14 cellular contexts compared by ENCODE assay signal in genomic region chr11:11574373-11574772, GRCh38. TPM values are rescaled to one million over a fixed set of nuclear protein-coding genes. Genes with fewer than 3 reads are reported as not detected.
DNase-seq lines count a peak whose midpoint lies in the region; ATAC-seq, FAIRE-seq and TF ChIP-seq lines count a peak whose summit lies in the region.
"Had no signal": no experiment of that assay in that cellular context is flagged by ENCODE, and none has a peak within 500 bp of the region (broad histone marks: within the 10 kb centered on the region; RNA-seq: fewer than 3 reads in every experiment).

No MANE protein-coding gene starts in this region.

- intact Hi-C loops in HepG2 (cut with micrococcal nuclease; ENCODE audit: unreplicated experiment) (no loop called here), right lobe of liver (cut with DNase I) (no loop called here), sigmoid colon (cut with DNase I) (loop anchor here (5.0 kb wide), 2 partner anchors 98 to 167 kb away; no protein-coding TSS in a partner anchor)

- 0% methylated on average over 1 of the region's 1 CpG for WGBS in HepG2 (ENCODE audit: low lambda C conversion rate)
- WGBS in right lobe of liver (ENCODE audit: insufficient coverage, low coverage, low lambda C conversion rate, missing lambda C conversion rate) = 78% methylated on average over 1 of the region's 1 CpG
- WGBS in sigmoid colon, 2 donors = 80 to 86% methylated on average over 1 of the region's 1 CpG
- WGBS in SK-N-SH (ENCODE audit: low lambda C conversion rate) = 15% methylated on average over 1 of the region's 1 CpG

- H3K4me3 ChIP-seq in HepG2 (replicated peaks in 1 of 3; ENCODE audit: insufficient read depth in 1 of 3, low read depth in 2 of 3, low read length in 3 of 3) (no peak overlapping the region), right lobe of liver (no peak overlapping the region), muscle layer of colon (ENCODE audit: low read depth in 1 of 2, low read length in 2 of 2) (no peak overlapping the region), sigmoid colon (no peak overlapping the region), SK-N-SH (ENCODE audit: low read depth in 2 of 2, low read length in 1 of 2) (no peak overlapping the region)
- H3K4me3 ChIP-seq: BLaER1 treated with 17β-estradiol and CSF1 and Interleukin-3, amounts not matched to agents 10 nM and 100 nM had no signal

- H3K36me3 ChIP-seq in HepG2 (replicated peaks in 1 of 2; ENCODE audit: control insufficient read depth in 1 of 2, insufficient read depth in 2 of 2, low read length in 2 of 2) (no peaks in the 10 kb centered on the region), right lobe of liver (no peaks in the 10 kb centered on the region), muscle layer of colon (ENCODE audit: insufficient read depth, low read length) (no peaks in the 10 kb centered on the region), sigmoid colon (no peaks in the 10 kb centered on the region), SK-N-SH (replicated peaks in 1 of 2; ENCODE audit: control insufficient read depth in 1 of 2, insufficient read depth in 2 of 2, low read length in 1 of 2) (no peaks in the 10 kb centered on the region)
- H3K36me3 ChIP-seq: BLaER1 treated with 17β-estradiol and CSF1 and Interleukin-3, amounts not matched to agents 10 nM and 100 nM had no signal

- H3K4me1 ChIP-seq in HepG2 (ENCODE audit: insufficient read depth, low read length) (no peaks in the 10 kb centered on the region), right lobe of liver (peaks cover 0 to 17% (median 3%) of the 10 kb centered on the region in 4 donors), muscle layer of colon (ENCODE audit: insufficient read depth, low read length) (peaks cover 64% of the 10 kb centered on the region), sigmoid colon (peaks cover 0 to 87% (median 62%) of the 10 kb centered on the region in 4 donors), SK-N-SH (ENCODE audit: control insufficient read depth in 1 of 2, insufficient read depth in 2 of 2, low read depth in 1 of 2, low read length in 1 of 2) (peaks cover 0 to 50% of the 10 kb centered on the region in 2 experiments; a peak in 1 of 4 replicates)

- TF ChIP-seq EP300 in HepG2 (IDR thresholded peaks at IDR 0.05; ENCODE audit: low read depth in 2 of 2, low read length in 2 of 2) (no peak), HepG2 (CRISPR knock-in tag; IDR thresholded peaks at IDR 0.05; ENCODE audit: borderline replicate concordance) (no peak), sigmoid colon (IDR thresholded peaks at IDR 0.05) (no peak), SK-N-SH (IDR thresholded peaks at IDR 0.05; ENCODE audit: borderline replicate concordance in 1 of 2, low read depth in 1 of 2, low read length in 1 of 2) (no peak)

- CTCF ChIA-PET in HepG2 (lab: Yijun Ruan, JAX; ENCODE audit: low intra/inter-chr PET ratio, low total read pairs) (no interaction called here), SK-N-SH (lab: Yijun Ruan, JAX) (interaction anchor here (0.9 kb wide), 1 partner anchor 11 kb away, joined by 4 read pairs; no protein-coding TSS in a partner anchor)

- H3K9ac ChIP-seq in HepG2 (ENCODE audit: insufficient read depth, low read depth, low read length) = no peak overlapping the region
- H3K9ac ChIP-seq in muscle layer of colon (ENCODE audit: low read length) = no peak overlapping the region
- no peak overlapping the region for H3K9ac ChIP-seq in SK-N-SH
- H3K9ac ChIP-seq: BLaER1 treated with 17β-estradiol and CSF1 and Interleukin-3, amounts not matched to agents 10 nM and 100 nM had no signal

- TF ChIP-seq POLR2A in HepG2 (IDR thresholded peaks at IDR 0.05; ENCODE audit: insufficient read depth in 1 of 2, low read depth in 2 of 2, low read length in 2 of 2) (no peak), right lobe of liver (IDR thresholded peaks at IDR 0.05) (no peak), sigmoid colon (IDR thresholded peaks at IDR 0.05) (no peak)

- in situ Hi-C loops in HepG2 (cut with HindIII; ENCODE audit: extremely low pct_ligation_motif_present, low pct_unique_long_range_greater_than_20kb) = no loop called here

- BruUV-seq in HepG2 (replicated peaks; lab: Mats Ljungman, UMichigan) = no TSS peak

- no peak for FAIRE-seq in HepG2 (lab: Jason Lieb, UNC)
- FAIRE-seq: HTR-8/SVneo had no signal

- H3K4me2 ChIP-seq in HepG2 (ENCODE audit: low read depth, low read length) (no peak overlapping the region), SK-N-SH (no peak overlapping the region)
- H3K4me2 ChIP-seq: BLaER1 treated with 17β-estradiol and CSF1 and Interleukin-3, amounts not matched to agents 10 nM and 100 nM had no signal

- H3K9me2 ChIP-seq in SK-N-SH = no peaks in the 10 kb centered on the region

- H3F3A ChIP-seq in SK-N-SH (replicated peaks; ENCODE audit: insufficient read depth) = no peaks in the 10 kb centered on the region

- H4K20me1 ChIP-seq in HepG2 (ENCODE audit: insufficient read depth, low read length) (no peaks in the 10 kb centered on the region), SK-N-SH (ENCODE audit: insufficient read depth) (no peaks in the 10 kb centered on the region)
- H4K20me1 ChIP-seq: BLaER1 treated with 17β-estradiol and CSF1 and Interleukin-3, amounts not matched to agents 10 nM and 100 nM had no signal

- TF ChIP-seq RAD21 in HepG2 (CRISPR knock-in tag; IDR thresholded peaks at IDR 0.05) (no peak), SK-N-SH (IDR thresholded peaks at IDR 0.05; ENCODE audit: low read length) (no peak)

- no peak overlapping the region for H2AFZ ChIP-seq in HepG2 (ENCODE audit: low read length)
- H2AFZ ChIP-seq in SK-N-SH (ENCODE audit: low read depth) = no peak overlapping the region

- no peak overlapping the region for H3K27ac ChIP-seq in HepG2 (ENCODE audit: extremely low read length, insufficient read depth, low read length)
- H3K27ac ChIP-seq in right lobe of liver = no peak overlapping the region
- H3K27ac ChIP-seq in muscle layer of colon (ENCODE audit: low read depth, low read length) = peak overlapping the region; percentile 20
- peak overlapping the region in 2 of 4 donors; percentile 44 to 68 for H3K27ac ChIP-seq in sigmoid colon
- no peak overlapping the region; a peak in 1 of 4 replicates for H3K27ac ChIP-seq in SK-N-SH (ENCODE audit: low read depth in 2 of 2, low read length in 1 of 2)
- H3K27ac ChIP-seq: BLaER1 treated with 17β-estradiol and CSF1 and Interleukin-3, amounts not matched to agents 10 nM and 100 nM had no signal

- H3K27me3 ChIP-seq in HepG2 (ENCODE audit: control insufficient read depth in 1 of 2, insufficient read depth in 2 of 2, low read length in 2 of 2) = peaks cover 3 to 14% of the 10 kb centered on the region in 2 experiments; a peak in 3 of 5 replicates
- H3K27me3 ChIP-seq in right lobe of liver = no peaks in the 10 kb centered on the region
- H3K27me3 ChIP-seq in muscle layer of colon (ENCODE audit: control insufficient read depth in 1 of 2, insufficient read depth in 2 of 2, low read length in 2 of 2) = no peaks in the 10 kb centered on the region
- no peaks in the 10 kb centered on the region for H3K27me3 ChIP-seq in sigmoid colon
- H3K27me3 ChIP-seq in SK-N-SH (ENCODE audit: insufficient read depth) = no peaks in the 10 kb centered on the region
- H3K27me3 ChIP-seq: BLaER1 treated with 17β-estradiol and CSF1 and Interleukin-3, amounts not matched to agents 10 nM and 100 nM had no signal

- ATAC-seq in HepG2 (no peak), right lobe of liver (no peak)

- no peak for DNase-seq in HepG2 (ENCODE audit: low spot score)
- no peak for DNase-seq in right lobe of liver
- DNase-seq in ecto neural progenitor cell (ENCODE audit: low spot score) = peak; percentile 3
- DNase-seq in NCI-H146 treated with DMSO at 0.1 percent for 48 hours (lab: John Stamatoyannopoulos, UW; ENCODE audit: unreplicated experiment) = no peak
- DNase-seq in sigmoid colon = no peak
- no peak for DNase-seq in SK-N-SH
- DNase-seq: ACHN; CD4-positive, CD25-positive, alpha-beta regulatory T cell; DMS53; HCEC 1CT; HFFc6 had no signal

- no peaks in the 10 kb centered on the region for H3K79me2 ChIP-seq in HepG2 (ENCODE audit: insufficient read depth, low read length)
- no peaks in the 10 kb centered on the region for H3K79me2 ChIP-seq in SK-N-SH (ENCODE audit: insufficient read depth)

- TF ChIP-seq CTCF in HepG2 (CRISPR knock-in tag; IDR thresholded peaks at IDR 0.05) = no peak
- no peak for TF ChIP-seq CTCF in right lobe of liver (IDR thresholded peaks at IDR 0.05)
- no peak for TF ChIP-seq CTCF in sigmoid colon (IDR thresholded peaks at IDR 0.05)
- no peak for TF ChIP-seq CTCF in SK-N-SH (IDR thresholded peaks at IDR 0.05)

- POLR2A ChIA-PET in HepG2 (lab: Yijun Ruan, JAX) = no interaction called here
- POLR2A ChIA-PET in SK-N-SH (lab: Yijun Ruan, JAX) = no interaction called here

- no peaks in the 10 kb centered on the region for H3K9me3 ChIP-seq in HepG2 (ENCODE audit: low read length)
- H3K9me3 ChIP-seq in right lobe of liver = no peaks in the 10 kb centered on the region
- no peaks in the 10 kb centered on the region for H3K9me3 ChIP-seq in muscle layer of colon (ENCODE audit: low read length)
- H3K9me3 ChIP-seq in sigmoid colon = no peaks in the 10 kb centered on the region
- H3K9me3 ChIP-seq in SK-N-SH = no peaks in the 10 kb centered on the region
- H3K9me3 ChIP-seq: BLaER1 treated with 17β-estradiol and CSF1 and Interleukin-3, amounts not matched to agents 10 nM and 100 nM had no signal

RNA-seq across cellular contexts. Expression of gene GALNT18, which starts 47.4 kb away (rescaled TPM):
- 0.10 TPM in 1 of 2 replicates, not detected in the other for total RNA-seq in HepG2 (2016; rRNA removed; fragmentation: Illumina TruSeq; extraction: Trizol)
- not detected in 2 replicates for total RNA-seq in HepG2 (2016; cell fraction: cytosol; rRNA removed; fragmentation: Illumina TruSeq; extraction: Trizol; ENCODE audit: low read depth)
- 0.04 and 0.09 TPM in 2 replicates for total RNA-seq in HepG2 (2016; cell fraction: insoluble cytoplasmic fraction; rRNA removed; fragmentation: Illumina TruSeq; extraction: Trizol)
- total RNA-seq in HepG2 (2016; cell fraction: membrane; rRNA removed; fragmentation: Illumina TruSeq; extraction: Trizol) = not detected in 2 replicates
- not detected in 2 replicates for total RNA-seq in HepG2 (2016; cell fraction: nucleus; rRNA removed; fragmentation: Illumina TruSeq; extraction: Trizol)
- 0.11 and 0.35 TPM in 2 replicates for polyA plus RNA-seq in HepG2 (2011; rRNA removed)
- polyA plus RNA-seq in HepG2 (2011; cell fraction: cytosol; rRNA removed) = 0.14 and 0.15 TPM in 2 replicates
- polyA plus RNA-seq in HepG2 (2011; cell fraction: nucleus; rRNA removed) = 0.14 and 0.24 TPM in 2 replicates
- 0.08 TPM in 1 of 2 replicates, not detected in the other for polyA plus RNA-seq in HepG2 (2012)
- polyA plus RNA-seq in HepG2 (2016; cell fraction: cytosol; fragmentation: Illumina TruSeq; extraction: Trizol; ENCODE audit: low read depth) = not detected in 2 replicates
- 0.09 TPM in 2 replicates for polyA plus RNA-seq in HepG2 (2016; cell fraction: insoluble cytoplasmic fraction; fragmentation: Illumina TruSeq; extraction: Trizol; ENCODE audit: low read depth)
- not detected in 2 replicates for polyA plus RNA-seq in HepG2 (2016; cell fraction: membrane; fragmentation: Illumina TruSeq; extraction: Trizol; ENCODE audit: low read depth)
- polyA plus RNA-seq in HepG2 (2016; cell fraction: nucleus; fragmentation: Illumina TruSeq; extraction: Trizol; ENCODE audit: insufficient read depth, low read depth) = not detected in 2 replicates
- polyA minus RNA-seq in HepG2 (2011; rRNA and poly(A)+ RNA removed; ENCODE audit: low replicate concordance) = 0.22 and 0.26 TPM in 2 replicates
- polyA minus RNA-seq in HepG2 (2011; cell fraction: cytosol; rRNA and poly(A)+ RNA removed) = not detected in 2 replicates
- 0.26 and 0.50 TPM in 2 replicates for polyA minus RNA-seq in HepG2 (2011; cell fraction: nucleus; rRNA and poly(A)+ RNA removed)
- 10 to 100 TPM in 3 of 6 experiments, 1 to 10 TPM in 3; 3.7 to 11.4 (median 7.8) TPM for total RNA-seq in right lobe of liver
- total RNA-seq in sigmoid colon = 10 to 100 TPM; 34.9 to 48.6 (median 39.8) TPM
- polyA plus RNA-seq in sigmoid colon = 10 to 100 TPM in 1 of 3 donors, 1 to 10 TPM in 1, under 1 TPM in 1; 0.92 to 11.1 (median 2.4) TPM
- polyA plus RNA-seq in SK-N-SH (2012; rRNA removed) = 0.37 and 0.64 TPM in 2 replicates
- 0.28 and 0.54 TPM in 2 replicates for polyA plus RNA-seq in SK-N-SH (2012; cell fraction: cytosol; rRNA removed)
- polyA plus RNA-seq in SK-N-SH (2012; cell fraction: nucleus; rRNA removed) = 0.12 and 0.25 TPM in 2 replicates
- total RNA-seq: CD4-positive, CD25-positive, alpha-beta regulatory T cell had no signal
